Comparison of ENCODE assay signal across 25 cellular contexts in the genomic region with DNA sequence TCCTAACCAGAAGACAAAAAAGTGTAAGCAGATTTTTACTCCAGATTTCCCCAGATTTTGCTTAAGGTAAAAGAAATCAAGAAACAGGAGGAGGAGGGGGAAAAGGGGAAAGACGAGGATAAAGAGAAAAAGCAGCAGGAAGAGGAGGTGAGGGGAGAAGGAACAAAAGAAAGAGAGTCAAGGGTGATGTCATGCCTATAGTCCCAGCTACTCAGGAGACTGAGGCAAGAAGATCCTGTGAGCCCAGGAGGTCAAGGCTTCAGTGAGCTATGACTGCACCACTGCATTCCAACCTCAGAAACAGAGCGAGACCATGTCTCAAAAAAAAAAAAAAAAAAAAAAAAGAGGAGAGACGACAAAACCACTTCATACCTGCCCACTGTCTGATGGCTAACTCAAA. TPM values are rescaled to one million over a fixed set of nuclear protein-coding genes. Genes with fewer than 3 reads are reported as not detected.
"Had no signal": no experiment of that assay in that cellular context is flagged by ENCODE, and none has a peak within 500 bp of the region (broad histone marks: within the 10 kb centered on the region; RNA-seq: fewer than 3 reads in every experiment).

No MANE protein-coding gene starts in this region.

- H3K4me3 ChIP-seq: coronary artery, dorsolateral prefrontal cortex, esophagus muscularis mucosa, gastroesophageal sphincter, heart left ventricle, hepatocyte, left lung, lower lobe of right lung, mucosa of descending colon had no signal

- H3K27ac Mint-ChIP-seq: mesothelial cell of epicardium had no signal

- H3K4me1 ChIP-seq: esophagus muscularis mucosa, foreskin keratinocyte, gastroesophageal sphincter, heart left ventricle, left lung, lower lobe of right lung had no signal

- H3K36me3 ChIP-seq: esophagus muscularis mucosa, gastroesophageal sphincter, heart left ventricle, left lung, lower lobe of right lung had no signal

- H3K4me1 Mint-ChIP-seq: mesothelial cell of epicardium had no signal

- H3K27me3 ChIP-seq: dorsolateral prefrontal cortex, esophagus muscularis mucosa, foreskin keratinocyte, gastroesophageal sphincter, heart left ventricle, hepatocyte, left lung had no signal

- H3K79me2 ChIP-seq: hepatocyte had no signal

- H3K4me3 Mint-ChIP-seq: mesothelial cell of epicardium had no signal

- ATAC-seq: foreskin keratinocyte, gastroesophageal sphincter, heart left ventricle, left cardiac atrium, left lung, left ventricle myocardium superior, lower lobe of right lung, mucosa of descending colon had no signal

- H3K36me3 Mint-ChIP-seq: mesothelial cell of epicardium had no signal

- H3K4me2 ChIP-seq: hepatocyte had no signal

- H2AFZ ChIP-seq: hepatocyte had no signal

- DNase-seq: dermis blood vessel endothelial cell; dorsolateral prefrontal cortex; effector CD4-positive, alpha-beta T cell; effector memory CD4-positive, alpha-beta T cell; foreskin keratinocyte; heart left ventricle; hypothalamus; left cardiac atrium; left lung; left ventricle myocardium superior; lower lobe of right lung; mesenchymal stem cell; mucosa of descending colon had no signal

- H3K9me3 ChIP-seq: esophagus muscularis mucosa, gastroesophageal sphincter, heart left ventricle, left lung, lower lobe of right lung, mucosa of descending colon had no signal

- FAIRE-seq: colon, endothelial cell of umbilical vein, frontal cortex, islet of Langerhans, keratinocyte had no signal

- H3K27ac ChIP-seq: coronary artery, dorsolateral prefrontal cortex, esophagus muscularis mucosa, foreskin keratinocyte, gastroesophageal sphincter, heart left ventricle, hepatocyte, left lung, lower lobe of right lung had no signal

- H3K9me3 Mint-ChIP-seq: mesothelial cell of epicardium had no signal

RNA-seq across cellular contexts. Expression of a gene that starts 19.9 kb away (rescaled TPM):
- total RNA-seq: endothelial cell of umbilical vein, lung microvascular endothelial cell, myocyte had no signal
- polyA plus RNA-seq: endothelial cell of umbilical vein had no signal
